In the genomic region with DNA sequence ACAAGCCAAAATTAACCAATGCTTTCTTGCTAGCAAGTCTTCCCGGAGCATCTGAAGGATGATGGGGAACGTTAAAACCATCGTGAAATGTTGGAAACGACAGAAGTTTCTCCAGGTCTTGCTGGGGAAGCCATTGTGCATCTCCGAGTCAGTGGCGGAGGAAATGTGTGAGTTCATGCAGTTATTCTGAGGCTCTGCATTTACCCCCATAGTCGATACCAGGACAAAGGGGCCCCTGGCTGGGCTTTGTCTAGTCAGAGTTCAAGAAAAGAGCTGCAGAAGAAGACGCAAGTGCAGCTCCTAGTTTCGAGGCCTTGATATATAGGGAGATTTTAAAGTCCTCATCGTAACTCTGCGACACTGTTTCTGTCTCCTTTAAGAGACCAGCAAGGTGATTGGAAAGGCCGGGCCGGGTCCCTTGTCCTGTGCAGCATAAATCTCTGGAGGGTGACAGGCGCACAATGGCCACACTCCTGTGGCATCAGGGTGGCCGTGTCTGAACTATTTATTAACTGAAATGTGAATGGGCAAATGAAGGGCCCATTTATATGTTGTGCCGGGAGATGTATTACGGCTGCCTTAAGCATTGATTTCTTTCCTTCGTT, we compare ENCODE assay signal across 30 cellular contexts.
"Had no signal": no experiment of that assay in that cellular context is flagged by ENCODE, and none has a peak within 500 bp of the region (broad histone marks: within the 10 kb centered on the region; RNA-seq: fewer than 3 reads in every experiment).

No MANE protein-coding gene starts in this region.

- FAIRE-seq: K562, TTC549 had no signal

- H3K36me3 Mint-ChIP-seq: activated naive CD8-positive, alpha-beta T cell treated with anti-CD3 and anti-CD28 coated beads for 36 hours had no signal

- H3K9me3 Mint-ChIP-seq: activated T-cell treated with anti-CD3 and anti-CD28 coated beads, Interleukin-2, amount 50 U/mL, for 24 hours; T-helper 1 cell treated with Interleukin-12 subunit alpha and Interleukin-12 subunit beta and Interleukin-4 antibody, amounts not matched to agents 30 μg/mL and 1 μg/mL, for 36 hours; T-helper 2 cell treated with Interferon-gamma antibody and Interleukin-4, amounts not matched to agents 5 μg/mL and 100 μg/mL, for 36 hours had no signal

- ATAC-seq: activated CD8-positive, alpha-beta T cell treated with anti-CD3 and anti-CD28 coated beads, Interleukin-2, amount 10 ng/mL, durations not matched to agents 7 days and 5 days; K562; PC-3 had no signal

- H3K4me3 Mint-ChIP-seq: activated CD4-positive, alpha-beta T cell treated with anti-CD3 and anti-CD28 coated beads, Interleukin-2, amount 10 ng/mL, durations not matched to agents 7 days and 5 days; activated CD8-positive, alpha-beta T cell treated with anti-CD3 and anti-CD28 coated beads, Interleukin-2, amount 10 ng/mL, durations not matched to agents 7 days and 5 days; activated naive CD8-positive, alpha-beta T cell treated with anti-CD3 and anti-CD28 coated beads for 36 hours; activated T-cell treated with anti-CD3 and anti-CD28 coated beads, Interleukin-2, amount 50 U/mL, for 24 hours; T-helper 1 cell treated with Interleukin-12 subunit alpha and Interleukin-12 subunit beta and Interleukin-4 antibody, amounts not matched to agents 30 μg/mL and 1 μg/mL, for 36 hours; T-helper 2 cell treated with Interferon-gamma antibody and Interleukin-4, amounts not matched to agents 5 μg/mL and 100 μg/mL, for 36 hours had no signal

- H3K27ac ChIP-seq: brain microvascular endothelial cell, Peyer's patch, SJSA1 had no signal

- H3K4me1 ChIP-seq: Peyer's patch, SJSA1 had no signal

- H3K4me3 ChIP-seq: K562, Peyer's patch, SJSA1 had no signal

- DNase-seq: activated CD4-positive, alpha-beta T cell treated with anti-CD3 and anti-CD28 coated beads, Interleukin-2, amount 10 ng/mL, durations not matched to agents 7 days and 5 days; activated CD4-positive, alpha-beta T cell treated with anti-CD3 and anti-CD28 coated beads, Interleukin-2, amount 50 U/mL, for 48 hours; activated CD8-positive, alpha-beta T cell treated with anti-CD3 and anti-CD28 coated beads, Interleukin-2, amount 10 ng/mL, durations not matched to agents 7 days and 5 days; activated naive CD4-positive, alpha-beta T cell; activated naive CD4-positive, alpha-beta T cell treated with anti-CD3 and anti-CD28 coated beads, Interleukin-2, amount 50 U/mL, for 16 hours; activated naive CD8-positive, alpha-beta T cell treated with anti-CD3 and anti-CD28 coated beads for 36 hours; activated T-cell treated with anti-CD3 and anti-CD28 coated beads, Interleukin-2, amount 50 U/mL, for 24 hours; amniotic stem cell; aorta; brain microvascular endothelial cell; central memory CD4-positive, alpha-beta T cell; NCI-H1092 treated with DMSO at 0.1 percent for 48 hours; NCI-H146; NCI-H187; NCI-H2029 treated with DMSO at 0.1 percent for 48 hours; NCI-H2107; NCI-H2171; NCI-H446; NCI-H524 treated with DMSO at 0.1 percent for 48 hours; NK-92 treated with Interleukin-12 subunit alpha and Interleukin-12 subunit beta, amount 100 ng/mL, for 24 hours; PC-3; RPMI8226; SHP77 treated with DMSO at 0.1 percent for 48 hours; SK-N-SH had no signal

- H3K4me1 Mint-ChIP-seq: activated CD4-positive, alpha-beta T cell treated with anti-CD3 and anti-CD28 coated beads, Interleukin-2, amount 10 ng/mL, durations not matched to agents 7 days and 5 days; activated naive CD8-positive, alpha-beta T cell treated with anti-CD3 and anti-CD28 coated beads for 36 hours had no signal

- H3K9ac ChIP-seq: SK-N-SH had no signal

- H3K9me3 ChIP-seq: Peyer's patch, SK-N-SH had no signal

- H3K36me3 ChIP-seq: brain microvascular endothelial cell, Peyer's patch, SJSA1 had no signal

- H3K27ac Mint-ChIP-seq: activated CD4-positive, alpha-beta T cell treated with anti-CD3 and anti-CD28 coated beads, Interleukin-2, amount 10 ng/mL, durations not matched to agents 7 days and 5 days; activated CD8-positive, alpha-beta T cell treated with anti-CD3 and anti-CD28 coated beads, Interleukin-2, amount 10 ng/mL, durations not matched to agents 7 days and 5 days; activated naive CD8-positive, alpha-beta T cell treated with anti-CD3 and anti-CD28 coated beads for 36 hours; activated T-cell treated with anti-CD3 and anti-CD28 coated beads, Interleukin-2, amount 50 U/mL, for 24 hours; T-helper 1 cell treated with Interleukin-12 subunit alpha and Interleukin-12 subunit beta and Interleukin-4 antibody, amounts not matched to agents 30 μg/mL and 1 μg/mL, for 36 hours; T-helper 2 cell treated with Interferon-gamma antibody and Interleukin-4, amounts not matched to agents 5 μg/mL and 100 μg/mL, for 36 hours had no signal

- H3K27me3 Mint-ChIP-seq: activated CD4-positive, alpha-beta T cell treated with anti-CD3 and anti-CD28 coated beads, Interleukin-2, amount 10 ng/mL, durations not matched to agents 7 days and 5 days; activated naive CD8-positive, alpha-beta T cell treated with anti-CD3 and anti-CD28 coated beads for 36 hours had no signal
